In the genomic region with DNA sequence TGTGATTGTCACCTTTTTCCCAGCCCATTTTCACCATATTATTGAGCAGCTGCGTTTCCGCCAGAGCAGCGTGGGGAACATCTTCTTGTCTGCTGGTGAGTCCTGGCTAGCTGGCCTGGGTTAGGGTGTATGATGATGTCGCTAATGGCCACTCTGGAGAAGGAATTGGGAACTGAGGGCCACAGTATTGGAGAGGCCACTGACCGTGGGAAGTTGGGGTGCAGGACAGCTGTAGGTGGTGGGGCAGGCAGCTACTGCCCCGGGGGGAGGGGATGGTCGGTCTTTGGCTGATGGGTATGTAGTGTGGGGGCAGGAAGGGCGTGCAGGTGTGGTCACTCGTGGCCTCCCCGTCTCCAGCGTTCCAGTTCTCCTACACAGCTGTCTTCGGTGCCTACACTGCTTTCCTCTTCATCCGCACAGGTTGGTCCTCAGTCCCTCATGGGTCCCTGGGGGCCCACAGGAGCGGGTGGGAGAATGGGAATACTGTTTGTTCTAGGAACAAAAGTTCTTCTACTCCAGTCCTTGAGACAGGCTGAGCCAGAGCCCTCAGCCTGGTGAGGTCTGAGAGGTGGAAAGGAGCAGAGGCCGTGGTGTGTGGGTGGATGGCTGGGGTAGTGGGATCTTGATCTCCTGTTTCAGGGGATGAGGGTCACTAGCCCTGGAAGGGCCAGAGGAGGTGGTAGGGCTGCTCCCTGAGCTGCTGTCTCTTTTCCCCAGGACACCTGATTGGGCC, we compare ENCODE assay signal across 2 cellular contexts.
TF ChIP-seq lines count a peak whose summit lies in the region.

No MANE protein-coding gene starts in this region.

TF ChIP-seq in SK-N-SH, 30 proteins besides CTCF, POLR2A, EP300 and RAD21:
- TF ChIP-seq ZBTB33 (IDR thresholded peaks at IDR 0.05; ENCODE audit: borderline replicate concordance, low read depth) (no peak), SMC3 (IDR thresholded peaks at IDR 0.05; ENCODE audit: low read depth, low read length) (no peak), REST (IDR thresholded peaks at IDR 0.05; ENCODE audit: low read depth, low read length) (no peak), NFIC (IDR thresholded peaks at IDR 0.05; ENCODE audit: borderline replicate concordance) (no peak), POLR2AphosphoS5 (IDR thresholded peaks at IDR 0.05; ENCODE audit: low read depth, low read length) (no peak), USF1 (IDR thresholded peaks at IDR 0.05; ENCODE audit: borderline replicate concordance, low read depth) (no peak), JUND (IDR thresholded peaks at IDR 0.05) (no peak), CHD2 (IDR thresholded peaks at IDR 0.05; ENCODE audit: low read length, partially characterized antibody) (no peak), RCOR1 (IDR thresholded peaks at IDR 0.05; ENCODE audit: low read length) (no peak), GABPA (IDR thresholded peaks at IDR 0.05; ENCODE audit: low read depth) (no peak), TEAD4 (IDR thresholded peaks at IDR 0.05; ENCODE audit: borderline replicate concordance, insufficient read depth) (no peak), RFX5 (IDR thresholded peaks at IDR 0.05; ENCODE audit: low read length) (no peak), FOXM1 (IDR thresholded peaks at IDR 0.05; ENCODE audit: low read depth) (no peak), FOXJ3 (CRISPR knock-in tag; IDR thresholded peaks at IDR 0.05) (no peak)
- TF ChIP-seq, protein P1, sequence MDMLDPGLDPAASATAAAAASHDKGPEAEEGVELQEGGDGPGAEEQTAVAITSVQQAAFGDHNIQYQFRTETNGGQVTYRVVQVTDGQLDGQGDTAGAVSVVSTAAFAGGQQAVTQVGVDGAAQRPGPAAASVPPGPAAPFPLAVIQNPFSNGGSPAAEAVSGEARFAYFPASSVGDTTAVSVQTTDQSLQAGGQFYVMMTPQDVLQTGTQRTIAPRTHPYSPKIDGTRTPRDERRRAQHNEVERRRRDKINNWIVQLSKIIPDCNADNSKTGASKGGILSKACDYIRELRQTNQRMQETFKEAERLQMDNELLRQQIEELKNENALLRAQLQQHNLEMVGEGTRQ (IDR thresholded peaks at IDR 0.05; ENCODE audit: borderline replicate concordance, low read depth, low read length) = no peak

TF ChIP-seq in SK-N-SH treated with all-trans-retinoic acid at 6 μM for 48 hours, 23 proteins besides CTCF, POLR2A, EP300 and RAD21 (continued from another document):
- TF ChIP-seq, protein P2, sequence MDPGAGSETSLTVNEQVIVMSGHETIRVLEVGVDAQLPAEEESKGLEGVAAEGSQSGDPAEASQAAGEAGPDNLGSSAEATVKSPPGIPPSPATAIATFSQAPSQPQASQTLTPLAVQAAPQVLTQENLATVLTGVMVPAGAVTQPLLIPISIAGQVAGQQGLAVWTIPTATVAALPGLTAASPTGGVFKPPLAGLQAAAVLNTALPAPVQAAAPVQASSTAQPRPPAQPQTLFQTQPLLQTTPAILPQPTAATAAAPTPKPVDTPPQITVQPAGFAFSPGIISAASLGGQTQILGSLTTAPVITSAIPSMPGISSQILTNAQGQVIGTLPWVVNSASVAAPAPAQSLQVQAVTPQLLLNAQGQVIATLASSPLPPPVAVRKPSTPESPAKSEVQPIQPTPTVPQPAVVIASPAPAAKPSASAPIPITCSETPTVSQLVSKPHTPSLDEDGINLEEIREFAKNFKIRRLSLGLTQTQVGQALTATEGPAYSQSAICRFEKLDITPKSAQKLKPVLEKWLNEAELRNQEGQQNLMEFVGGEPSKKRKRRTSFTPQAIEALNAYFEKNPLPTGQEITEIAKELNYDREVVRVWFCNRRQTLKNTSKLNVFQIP (CRISPR knock-in tag; IDR thresholded peaks at IDR 0.05; ENCODE audit: borderline replicate concordance, low read depth) = no peak
- TF ChIP-seq RARB (CRISPR knock-in tag; IDR thresholded peaks at IDR 0.05) = no peak
- TF ChIP-seq OSR1 (CRISPR knock-in tag; IDR thresholded peaks at IDR 0.05) = no peak
- TF ChIP-seq ARNTL (CRISPR knock-in tag; IDR thresholded peaks at IDR 0.05; ENCODE audit: borderline replicate concordance, low read depth) = no peak
